ENCODE assay signal across 9 cellular contexts in genomic region chr1:23930861-23931471, GRCh38. TPM values are rescaled to one million over a fixed set of nuclear protein-coding genes. Genes with fewer than 3 reads are reported as not detected.
DNase-seq lines count a peak whose midpoint lies in the region; ATAC-seq and TF ChIP-seq lines count a peak whose summit lies in the region.
"Had no signal": no experiment of that assay in that cellular context is flagged by ENCODE, and none has a peak within 500 bp of the region (broad histone marks: within the 10 kb centered on the region; RNA-seq: fewer than 3 reads in every experiment).

No MANE protein-coding gene starts in this region.

- WGBS in stomach, 5 donors, result 56 to 75% (median 68%) methylated on average over 11 of the region's 11 CpGs

- no peaks in the 10 kb centered on the region for H3K27me3 ChIP-seq in SU-DHL-6 (ENCODE audit: low read length)
- H3K27me3 ChIP-seq in stomach, result no peaks in the 10 kb centered on the region

- no peaks in the 10 kb centered on the region for H3K9me2 ChIP-seq in SU-DHL-6 (replicated peaks; ENCODE audit: insufficient read depth, low read length)

- H3K4me2 ChIP-seq in SU-DHL-6 (ENCODE audit: low read depth, low read length, poor library complexity, severe bottlenecking), result peak overlapping the region; percentile 45

- H3K9ac ChIP-seq in SU-DHL-6 (ENCODE audit: low read length), result no peak overlapping the region

- H3K9me3 ChIP-seq in SU-DHL-6 (ENCODE audit: insufficient read depth, low read length) (no peaks in the 10 kb centered on the region), stomach (no peaks in the 10 kb centered on the region)

- peaks cover 14% of the 10 kb centered on the region; the same call in 1 of the 2 replicates for H3F3A ChIP-seq in SU-DHL-6 (ENCODE audit: insufficient read depth)

- TF ChIP-seq POLR2A in stomach (IDR thresholded peaks at IDR 0.05), result no peak

- no peak overlapping the region for H3K4me3 ChIP-seq in SU-DHL-6 (ENCODE audit: insufficient read depth, low read length, poor library complexity, severe bottlenecking)
- H3K4me3 ChIP-seq in stomach, result no peak overlapping the region

- 0 out of 2 replicates have a peak overlapping the region, but pooled peaks have one; percentile 16 for H3K27ac ChIP-seq in SU-DHL-6 (ENCODE audit: low read depth, low read length)
- H3K27ac ChIP-seq in stomach, result peak overlapping the region in 1 of 5 donors; percentile 74

- ATAC-seq in HG02973 (IDR thresholded peaks at IDR 0.05; ENCODE audit: unreplicated experiment), result no peak
- ATAC-seq in GM18867 (IDR thresholded peaks at IDR 0.05; ENCODE audit: unreplicated experiment), result no peak
- ATAC-seq: PC-3 had no signal

- peaks cover 0 to 10% (median 0%) of the 10 kb centered on the region in 4 donors for H3K4me1 ChIP-seq in stomach

- H4K20me1 ChIP-seq in SU-DHL-6 (ENCODE audit: low read depth, low read length), result no peaks in the 10 kb centered on the region

- intact Hi-C loops in stomach (cut with DNase I; ENCODE audit: low total_unique reads), result no loop called here

- no peak for TF ChIP-seq CTCF in SU-DHL-6 (IDR thresholded peaks at IDR 0.05; ENCODE audit: insufficient read depth, low read length, poor library complexity, severe bottlenecking)
- no peak for TF ChIP-seq CTCF in stomach (IDR thresholded peaks at IDR 0.05)

- TF ChIP-seq EP300 in stomach (IDR thresholded peaks at IDR 0.05), result no peak

- H2AFZ ChIP-seq in SU-DHL-6 (ENCODE audit: low read depth, low read length, severe bottlenecking), result no peak overlapping the region

- H3K79me2 ChIP-seq in SU-DHL-6 (ENCODE audit: insufficient read depth, low read length), result no peaks in the 10 kb centered on the region

- DNase-seq in GM04504 (ENCODE audit: low read depth), result peak; percentile 31
- peak; percentile 70 for DNase-seq in germinal center (ENCODE audit: low spot score)
- DNase-seq in stomach, result peak; percentile 13
- no peak for DNase-seq in NCI-H2171 treated with DMSO at 0.1 percent for 48 hours (lab: John Stamatoyannopoulos, UW)
- no peak for DNase-seq in UCSD-AML1 (lab: John Stamatoyannopoulos, UW; ENCODE audit: unreplicated experiment)
- DNase-seq: PC-3 had no signal

- H3K36me3 ChIP-seq in SU-DHL-6 (ENCODE audit: low read length), result no peaks in the 10 kb centered on the region
- no peaks in the 10 kb centered on the region for H3K36me3 ChIP-seq in stomach

RNA-seq across cellular contexts. Expression of gene CNR2, which starts 17.8 kb away (rescaled TPM):
- under 1 TPM in 1 of 5 donors, not detected in 4; 0.18 TPM for total RNA-seq in stomach
- under 1 TPM in 1 of 3 donors, not detected in 2; 0.23 TPM for polyA plus RNA-seq in stomach
- total RNA-seq: PC-3 had no signal

RNA-seq across cellular contexts. Expression of gene PNRC2, which starts 28.7 kb away (rescaled TPM):
- total RNA-seq in stomach, result 100 to 1,000 TPM in 1 of 5 donors, 10 to 100 TPM in 4; 38.5 to 181 (median 66.6) TPM
- 100 to 1,000 TPM in 2 of 3 donors, 10 to 100 TPM in 1; 59.3 to 172 (median 103) TPM for polyA plus RNA-seq in stomach

RNA-seq across cellular contexts. Expression of gene SRSF10, which starts 49.2 kb away (rescaled TPM):
- total RNA-seq in stomach, result 100 to 1,000 TPM in 4 of 5 donors, 10 to 100 TPM in 1; 60.7 to 285 (median 136) TPM
- 10 to 100 TPM; 41.7 to 54.9 (median 43.3) TPM for polyA plus RNA-seq in stomach

Comparison
In these comparisons a context has a peak if more than half of its experiments do, and no peak if none do; other contexts are left out.
1. DNase-seq: peak in GM04504 (single experiment), germinal center (single experiment) and stomach (single experiment); none in NCI-H2171 treated with DMSO at 0.1 percent for 48 hours (single experiment) and UCSD-AML1 (single experiment).